Comparison of ENCODE assay signal across 1 cellular context in genomic region chr6:139457482-139457881, GRCh38.
TF ChIP-seq lines count a peak whose summit lies in the region.

No MANE protein-coding gene starts in this region.

TF ChIP-seq in H1, 55 proteins besides CTCF, POLR2A, EP300 and RAD21 (continued from another document):
- TF ChIP-seq CHD7 (IDR thresholded peaks at IDR 0.05; ENCODE audit: insufficient replicate concordance, low read length) (no peak), RXRA (IDR thresholded peaks at IDR 0.05; ENCODE audit: insufficient read depth, low read depth, low read length) (no peak), TBP (IDR thresholded peaks at IDR 0.05; ENCODE audit: low read depth, low read length) (no peak), TAF7 (optimal IDR thresholded peaks at IDR 0.05; ENCODE audit: borderline replicate concordance, low read depth, low read length) (no peak), KDM1A (IDR thresholded peaks at IDR 0.05; ENCODE audit: borderline replicate concordance, low read length) (no peak), POLR2AphosphoS5 (IDR thresholded peaks at IDR 0.05; ENCODE audit: low read depth, low read length) (no peak), GABPA (IDR thresholded peaks at IDR 0.05; ENCODE audit: borderline replicate concordance, insufficient read depth, low read length) (no peak), EZH2 (IDR thresholded peaks at IDR 0.05; ENCODE audit: low read depth, low read length, severe bottlenecking) (no peak)
TF ChIP-seq in H1: peak in this region for 0.
